In genomic region chr22:43295173-43295572, GRCh38 we compare ENCODE assay signal across 18 cellular contexts. TPM values are rescaled to one million over a fixed set of nuclear protein-coding genes. Genes with fewer than 3 reads are reported as not detected.
DNase-seq lines count a peak whose midpoint lies in the region; ATAC-seq, FAIRE-seq and TF ChIP-seq lines count a peak whose summit lies in the region.
"Had no signal": no experiment of that assay in that cellular context is flagged by ENCODE, and none has a peak within 500 bp of the region (broad histone marks: within the 10 kb centered on the region; RNA-seq: fewer than 3 reads in every experiment).

No MANE protein-coding gene starts in this region.

- DNase-seq in tibial nerve (ENCODE audit: low spot score in 2 of 2) (no peak), mesenchymal stem cell (no peak), iPS-NIHi11 (ENCODE audit: low spot score) (no peak), GM19239 (ENCODE audit: insufficient read length, low spot score) (no peak)
- DNase-seq: Calu3, NCI-H1105 treated with DMSO at 0.1 percent for 48 hours, NCI-H1694 treated with DMSO at 0.1 percent for 48 hours, NCI-H345, NCI-H526 treated with DMSO at 0.1 percent for 48 hours, SHP77 treated with DMSO at 0.1 percent for 48 hours had no signal

- H3K79me1 ChIP-seq in mesenchymal stem cell (replicated peaks; ENCODE audit: low read length, poor library complexity, severe bottlenecking): no peaks in the 10 kb centered on the region

- H3K27me3 ChIP-seq in esophagus (ENCODE audit: control insufficient read depth in 1 of 2, insufficient read depth in 2 of 2, low read length in 2 of 2): no peaks in the 10 kb centered on the region
- H3K27me3 ChIP-seq in tibial nerve: no peaks in the 10 kb centered on the region
- H3K27me3 ChIP-seq in mesenchymal stem cell (ENCODE audit: control insufficient read depth in 1 of 2, insufficient read depth in 1 of 2, low read length in 2 of 2): peaks cover 13 to 89% of the 10 kb centered on the region in 2 experiments

- no peak overlapping the region for H3K4me2 ChIP-seq in mesenchymal stem cell (ENCODE audit: low read length, poor library complexity, severe bottlenecking)

- no peak overlapping the region for H2AK5ac ChIP-seq in mesenchymal stem cell (ENCODE audit: low read length, severe bottlenecking)

- H3K4ac ChIP-seq in mesenchymal stem cell (ENCODE audit: low read depth in 1 of 2, low read length in 2 of 2): no peak overlapping the region

- H2BK12ac ChIP-seq in mesenchymal stem cell (ENCODE audit: low read length in 2 of 2): no peak overlapping the region

- no peak for FAIRE-seq in GM19239 (lab: Jason Lieb, UNC)
- FAIRE-seq: RCC 7860 had no signal

- H3K4me3 ChIP-seq in HEK293 (ENCODE audit: low read depth, low read length) (no peak overlapping the region), esophagus (ENCODE audit: low read depth in 1 of 2, low read length in 2 of 2) (no peak overlapping the region), tibial nerve (no peak overlapping the region), mesenchymal stem cell (ENCODE audit: insufficient read depth in 1 of 2, low read depth in 1 of 2, low read length in 2 of 2) (no peak overlapping the region)
- H3K4me3 ChIP-seq: HAP-1 had no signal

- H3K9ac ChIP-seq in mesenchymal stem cell (ENCODE audit: low read length): no peak overlapping the region

- H3K27ac ChIP-seq in HEK293 (ENCODE audit: extremely low read depth, low read depth, low read length) (no peak overlapping the region), esophagus (ENCODE audit: low read depth in 2 of 2, low read length in 1 of 2) (peak overlapping the region; percentile 14 to 48), tibial nerve (peak overlapping the region in 3 of 4 donors; percentile 52 to 89 (median 83)), mesenchymal stem cell (ENCODE audit: low read length, poor library complexity, severe bottlenecking) (no peak overlapping the region)

- peaks cover 7% of the 10 kb centered on the region for H3K4me1 ChIP-seq in HEK293 (ENCODE audit: control insufficient read depth, insufficient read depth, low read length)
- peaks cover 0 to 16% of the 10 kb centered on the region in 2 donors for H3K4me1 ChIP-seq in esophagus (ENCODE audit: control insufficient read depth in 2 of 2, insufficient read depth in 2 of 2, low read length in 1 of 2)
- H3K4me1 ChIP-seq in tibial nerve: peaks cover 0 to 88% (median 34%) of the 10 kb centered on the region in 4 donors
- H3K4me1 ChIP-seq in mesenchymal stem cell (ENCODE audit: control insufficient read depth, insufficient read depth, low read depth, low read length): peaks cover 7% of the 10 kb centered on the region

- TF ChIP-seq POLR2A in tibial nerve (IDR thresholded peaks at IDR 0.05): no peak

- TF ChIP-seq CTCF in HEK293 (tag by site-specific recombination; IDR thresholded peaks at IDR 0.05) (no peak), nephron (IDR thresholded peaks at IDR 0.05; ENCODE audit: unreplicated experiment in 3 of 3) (no peak), tibial nerve (IDR thresholded peaks at IDR 0.05) (no peak)

- H4K91ac ChIP-seq in mesenchymal stem cell (ENCODE audit: low read length): no peak overlapping the region

- H3K14ac ChIP-seq in mesenchymal stem cell (ENCODE audit: low read length in 2 of 2): no peak overlapping the region

- POLR2A ChIA-PET in HEK293 (lab: Yijun Ruan, JAX): interaction anchor here (0.6 kb wide), 1 partner anchor 210 kb away, joined by 4 read pairs; no protein-coding TSS in a partner anchor

- no peak overlapping the region for H3K23ac ChIP-seq in mesenchymal stem cell (ENCODE audit: low read length in 2 of 2)

- H3K27me3 Mint-ChIP-seq in nephron (ENCODE audit: low read depth): peaks cover 17% of the 10 kb centered on the region
- H3K27me3 Mint-ChIP-seq: CD4-positive, alpha-beta memory T cell had no signal

- no peaks in the 10 kb centered on the region for H3K9me3 Mint-ChIP-seq in nephron
- H3K9me3 Mint-ChIP-seq: CD4-positive, alpha-beta memory T cell had no signal

- TF ChIP-seq EP300 in tibial nerve (IDR thresholded peaks at IDR 0.05): no peak

- H4K8ac ChIP-seq in mesenchymal stem cell (ENCODE audit: low read length): no peak overlapping the region

- CTCF ChIA-PET in HEK293 (lab: Yijun Ruan, JAX): interaction anchor here (2.8 to 2.9 kb wide), 2 partner anchors 21 to 51 kb away, joined by 10 to 13 read pairs; no protein-coding TSS in a partner anchor

- H3K4me3 Mint-ChIP-seq in nephron: no peak overlapping the region
- H3K4me3 Mint-ChIP-seq: CD4-positive, alpha-beta memory T cell had no signal

- H3K27ac Mint-ChIP-seq in nephron: peak overlapping the region; percentile 35 to 75 (median 48)
- H3K27ac Mint-ChIP-seq: CD4-positive, alpha-beta memory T cell had no signal

- H3K9me3 ChIP-seq in HEK293 (ENCODE audit: control insufficient read depth, insufficient read depth, low read depth, low read length) (no peaks in the 10 kb centered on the region), esophagus (ENCODE audit: control insufficient read depth in 2 of 2, insufficient read depth in 1 of 2, low read depth in 1 of 2, low read length in 1 of 2) (no peaks in the 10 kb centered on the region), tibial nerve (no peaks in the 10 kb centered on the region), mesenchymal stem cell (ENCODE audit: control insufficient read depth, low read length) (no peaks in the 10 kb centered on the region)
- H3K9me3 ChIP-seq: HAP-1 had no signal

- H2BK5ac ChIP-seq in mesenchymal stem cell (ENCODE audit: low read depth, low read length, poor library complexity, severe bottlenecking): no peak overlapping the region

- H2BK15ac ChIP-seq in mesenchymal stem cell (ENCODE audit: low read depth, poor library complexity, severe bottlenecking): no peak overlapping the region

- H3K36me3 ChIP-seq in HEK293 (ENCODE audit: control insufficient read depth in 2 of 2, insufficient read depth in 1 of 2, low read length in 2 of 2): no peaks in the 10 kb centered on the region
- no peaks in the 10 kb centered on the region for H3K36me3 ChIP-seq in esophagus (ENCODE audit: control insufficient read depth in 2 of 2, insufficient read depth in 2 of 2, low read length in 1 of 2)
- no peaks in the 10 kb centered on the region for H3K36me3 ChIP-seq in tibial nerve
- no peaks in the 10 kb centered on the region for H3K36me3 ChIP-seq in mesenchymal stem cell (ENCODE audit: control insufficient read depth in 1 of 2, insufficient read depth in 2 of 2, low read depth in 1 of 2, low read length in 2 of 2)
- H3K36me3 ChIP-seq: HAP-1 had no signal

- H2BK120ac ChIP-seq in mesenchymal stem cell (ENCODE audit: low read depth, low read length): no peak overlapping the region

- H3K18ac ChIP-seq in mesenchymal stem cell (ENCODE audit: low read depth in 1 of 2, low read length in 2 of 2): no peak overlapping the region

- H2AFZ ChIP-seq in mesenchymal stem cell (ENCODE audit: low read depth, low read length): no peak overlapping the region

- H3K36me3 Mint-ChIP-seq in nephron (ENCODE audit: low read depth): no peaks in the 10 kb centered on the region
- H3K36me3 Mint-ChIP-seq: CD4-positive, alpha-beta memory T cell had no signal

- whole genome bisulfite sequencing in esophagus, 2 donors: 69 to 71% methylated on average over 6 of the region's 6 CpGs
- WGBS in tibial nerve, 2 donors: 90 to 95% methylated on average over 6 of the region's 6 CpGs
- WGBS in mesenchymal stem cell: 82% methylated on average over 6 of the region's 6 CpGs

- H3K4me1 Mint-ChIP-seq in nephron: peaks cover 82% of the 10 kb centered on the region

- ATAC-seq in HG03139 (IDR thresholded peaks at IDR 0.05; ENCODE audit: unreplicated experiment): no peak

TF ChIP-seq in HEK293, 187 proteins besides CTCF, POLR2A, EP300 and RAD21:
- TF ChIP-seq ZNF248 (tag by site-specific recombination; IDR thresholded peaks at IDR 0.05) (no peak), SP2 (tag by site-specific recombination; IDR thresholded peaks at IDR 0.05) (peak; percentile 27; the same call in 1 of the 2 replicates)

RNA-seq across cellular contexts. Expression of gene SCUBE1, which starts 48.0 kb away (rescaled TPM):
- polyA plus RNA-seq in esophagus: 1 to 10 TPM; 2.2 to 2.4 TPM
- total RNA-seq in tibial nerve: 100 to 1,000 TPM in 2 of 4 donors, 10 to 100 TPM in 2; 81.3 to 214 (median 141) TPM
- 13.4 TPM for polyA plus RNA-seq in mesenchymal stem cell (2013, experiment 1 of 2)
- 14.1 TPM for polyA plus RNA-seq in mesenchymal stem cell (2013, experiment 2 of 2)
- total RNA-seq: CD4-positive, alpha-beta memory T cell; LHCN-M2 had no signal
- polyA plus RNA-seq: CD4-positive, alpha-beta memory T cell had no signal

Comparison
In these comparisons a context has a peak if more than half of its experiments do, and no peak if none do; other contexts are left out.
1. H3K27ac ChIP-seq: peak in esophagus (2 of 2) and tibial nerve (3 of 4); none in HEK293 (single experiment) and mesenchymal stem cell (single experiment).